Comparison of ENCODE assay signal across 1 cellular context in the genomic region with DNA sequence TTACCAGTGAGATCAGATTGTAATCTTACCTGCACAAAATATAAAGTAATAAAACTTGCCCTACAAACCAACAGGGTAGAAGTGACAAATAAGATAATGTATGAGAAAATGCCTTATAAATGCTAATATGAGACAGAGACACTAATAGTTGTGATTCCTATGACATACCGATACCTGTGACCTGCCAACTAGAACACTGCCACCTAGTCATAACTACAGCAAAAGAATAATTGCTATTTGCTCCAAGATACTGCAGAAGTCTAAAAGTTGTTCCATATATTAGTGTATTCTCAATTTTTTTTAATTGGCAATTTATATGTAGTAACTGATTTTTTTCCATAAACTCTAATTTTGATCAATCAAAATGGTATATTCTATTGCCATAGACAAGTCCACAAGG.
TF ChIP-seq lines count a peak whose summit lies in the region.

No MANE protein-coding gene starts in this region.

TF ChIP-seq in HepG2, 621 proteins besides CTCF, POLR2A, EP300 and RAD21:
- no peak for TF ChIP-seq ZNF496 (CRISPR knock-in tag; IDR thresholded peaks at IDR 0.05; ENCODE audit: insufficient replicate concordance)
- no peak for TF ChIP-seq REPIN1 (CRISPR knock-in tag; IDR thresholded peaks at IDR 0.05; ENCODE audit: borderline replicate concordance, low read depth)
- no peak for TF ChIP-seq HDAC6 (IDR thresholded peaks at IDR 0.05; ENCODE audit: low read depth, low read length)
- no peak for TF ChIP-seq ZXDC (CRISPR knock-in tag; IDR thresholded peaks at IDR 0.05)
- TF ChIP-seq, protein P1, sequence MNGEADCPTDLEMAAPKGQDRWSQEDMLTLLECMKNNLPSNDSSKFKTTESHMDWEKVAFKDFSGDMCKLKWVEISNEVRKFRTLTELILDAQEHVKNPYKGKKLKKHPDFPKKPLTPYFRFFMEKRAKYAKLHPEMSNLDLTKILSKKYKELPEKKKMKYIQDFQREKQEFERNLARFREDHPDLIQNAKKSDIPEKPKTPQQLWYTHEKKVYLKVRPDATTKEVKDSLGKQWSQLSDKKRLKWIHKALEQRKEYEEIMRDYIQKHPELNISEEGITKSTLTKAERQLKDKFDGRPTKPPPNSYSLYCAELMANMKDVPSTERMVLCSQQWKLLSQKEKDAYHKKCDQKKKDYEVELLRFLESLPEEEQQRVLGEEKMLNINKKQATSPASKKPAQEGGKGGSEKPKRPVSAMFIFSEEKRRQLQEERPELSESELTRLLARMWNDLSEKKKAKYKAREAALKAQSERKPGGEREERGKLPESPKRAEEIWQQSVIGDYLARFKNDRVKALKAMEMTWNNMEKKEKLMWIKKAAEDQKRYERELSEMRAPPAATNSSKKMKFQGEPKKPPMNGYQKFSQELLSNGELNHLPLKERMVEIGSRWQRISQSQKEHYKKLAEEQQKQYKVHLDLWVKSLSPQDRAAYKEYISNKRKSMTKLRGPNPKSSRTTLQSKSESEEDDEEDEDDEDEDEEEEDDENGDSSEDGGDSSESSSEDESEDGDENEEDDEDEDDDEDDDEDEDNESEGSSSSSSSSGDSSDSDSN (CRISPR knock-in tag; IDR thresholded peaks at IDR 0.05), result no peak
- TF ChIP-seq ZNF674 (CRISPR knock-in tag; IDR thresholded peaks at IDR 0.05; ENCODE audit: low read depth), result no peak
- no peak for TF ChIP-seq ZNF841 (CRISPR knock-in tag; IDR thresholded peaks at IDR 0.05; ENCODE audit: borderline replicate concordance)
